In the genomic region with DNA sequence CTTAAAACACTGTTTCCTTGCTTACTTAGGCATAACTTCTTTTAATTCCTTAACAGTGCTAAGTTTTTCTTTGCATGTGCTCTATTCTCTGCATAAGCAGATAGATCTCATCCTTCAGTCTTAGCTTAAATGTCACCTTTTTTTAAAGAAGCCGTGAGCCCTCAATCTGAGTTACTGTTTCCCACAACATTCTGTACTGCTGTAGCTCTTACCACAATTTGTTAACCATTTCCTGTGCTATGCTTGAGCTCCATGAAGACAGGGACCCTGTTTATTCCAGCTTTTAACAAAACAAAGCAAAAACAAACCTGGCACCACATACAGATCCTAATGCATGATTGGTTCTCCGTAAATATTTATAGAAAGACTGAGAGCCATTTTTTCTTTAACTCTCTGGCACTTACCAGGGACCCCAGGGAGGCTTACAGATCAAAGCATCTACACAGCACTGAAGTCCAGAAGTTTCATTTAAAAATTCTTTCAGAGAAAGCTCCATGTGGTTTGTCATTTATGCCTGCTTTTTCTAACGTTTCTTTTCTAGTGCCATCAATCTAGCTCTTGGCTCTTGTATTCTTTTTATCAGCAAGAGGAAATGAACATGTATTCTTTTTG, we compare ENCODE assay signal across 30 cellular contexts.
A peak's percentile ranks its signal among the peaks of the same experiment; 100 is the strongest.
DNase-seq lines count a peak whose midpoint lies in the region; ATAC-seq and TF ChIP-seq lines count a peak whose summit lies in the region.
"Had no signal": no experiment of that assay in that cellular context is flagged by ENCODE, and none has a peak within 500 bp of the region (broad histone marks: within the 10 kb centered on the region; RNA-seq: fewer than 3 reads in every experiment).

No MANE protein-coding gene starts in this region.

- DNase-seq in Jurkat, Clone E6-1 (ENCODE audit: low read depth, low spot score): peak; percentile 89
- DNase-seq in activated CD8-positive, alpha-beta T cell treated with anti-CD3 and anti-CD28 coated beads for 36 hours: no peak
- DNase-seq in endothelial cell (ENCODE audit: low spot score): no peak
- DNase-seq in left ventricle myocardium superior: no peak
- DNase-seq in NCI-H128 (lab: John Stamatoyannopoulos, UW; ENCODE audit: unreplicated experiment): no peak
- no peak for DNase-seq in mesenteric fat pad (ENCODE audit: low spot score)
- no peak for DNase-seq in H7
- DNase-seq: activated CD4-positive, alpha-beta memory T cell treated with anti-CD3 and anti-CD28 coated beads, Interleukin-2, amount 10 ng/mL, durations not matched to agents 7 days and 5 days; activated CD4-positive, CD25-positive, alpha-beta regulatory T cell treated with anti-CD3 and anti-CD28 coated beads, Interleukin-2, amount 50 U/mL, for 72 hours; activated gamma-delta T cell treated with Interleukin-2 at 50 U/mL for 16 hours; amniotic stem cell; colonic mucosa; effector CD8-positive, alpha-beta T cell; foreskin fibroblast; left lung; naive B cell; NCI-H1092 treated with DMSO at 0.1 percent for 48 hours; NCI-H1930; NCI-H526 treated with DMSO at 0.1 percent for 48 hours; ovary; RPMI8226; T-cell; uterus had no signal

- H3K27me3 ChIP-seq in H7 (ENCODE audit: control insufficient read depth, insufficient read depth, low read length): no peaks in the 10 kb centered on the region
- H3K27me3 ChIP-seq: breast epithelium, colonic mucosa, left lung, ovary, SJSA1, uterus had no signal

- intact Hi-C loops in activated CD8-positive, alpha-beta T cell treated with anti-CD3 and anti-CD28 coated beads for 36 hours (cut with micrococcal nuclease): no loop called here
- intact Hi-C loops in left ventricle myocardium superior (cut with micrococcal nuclease): no loop called here

- POLR2A ChIA-PET in activated CD8-positive, alpha-beta T cell treated with anti-CD3 and anti-CD28 coated beads for 36 hours (lab: Charles Lee): no interaction called here

- no peak overlapping the region for H3K27ac Mint-ChIP-seq in activated CD8-positive, alpha-beta T cell treated with anti-CD3 and anti-CD28 coated beads for 36 hours
- H3K27ac Mint-ChIP-seq in endothelial cell (ENCODE audit: unreplicated experiment) (peak overlapping the region; percentile 71), nephron (peak overlapping the region in 2 of 3 experiments; percentile 2 to 65)
- H3K27ac Mint-ChIP-seq: activated CD4-positive, alpha-beta memory T cell treated with anti-CD3 and anti-CD28 coated beads, Interleukin-2, amount 10 ng/mL, durations not matched to agents 7 days and 5 days; naive B cell; stimulated activated naive CD8-positive, alpha-beta T cell treated with anti-CD3 and anti-CD28 coated beads, Interleukin-15, Interleukin-2, amounts not matched to agents 100 ng/mL and 50 ng/mL, for 24 hours; T-cell had no signal

- H3K27me3 Mint-ChIP-seq in activated CD8-positive, alpha-beta T cell treated with anti-CD3 and anti-CD28 coated beads for 36 hours: no peaks in the 10 kb centered on the region
- H3K27me3 Mint-ChIP-seq in endothelial cell (ENCODE audit: unreplicated experiment) (no peaks in the 10 kb centered on the region), nephron (ENCODE audit: low read depth) (no peaks in the 10 kb centered on the region)
- H3K27me3 Mint-ChIP-seq: activated CD4-positive, alpha-beta memory T cell treated with anti-CD3 and anti-CD28 coated beads, Interleukin-2, amount 10 ng/mL, durations not matched to agents 7 days and 5 days; naive B cell; stimulated activated naive CD8-positive, alpha-beta T cell treated with anti-CD3 and anti-CD28 coated beads, Interleukin-15, Interleukin-2, amounts not matched to agents 100 ng/mL and 50 ng/mL, for 24 hours; T-cell had no signal

- ATAC-seq in activated CD8-positive, alpha-beta T cell treated with anti-CD3 and anti-CD28 coated beads for 36 hours: peak; percentile 27
- ATAC-seq in left ventricle myocardium superior: no peak
- ATAC-seq: left lung, T-cell had no signal

- H3K36me3 Mint-ChIP-seq in activated CD8-positive, alpha-beta T cell treated with anti-CD3 and anti-CD28 coated beads for 36 hours (ENCODE audit: low read depth): no peaks in the 10 kb centered on the region
- H3K36me3 Mint-ChIP-seq in endothelial cell (ENCODE audit: low read depth, unreplicated experiment): no peaks in the 10 kb centered on the region
- peaks cover 20% of the 10 kb centered on the region for H3K36me3 Mint-ChIP-seq in nephron (ENCODE audit: low read depth)
- H3K36me3 Mint-ChIP-seq: naive B cell had no signal

- peak overlapping the region; percentile 36 for H3K4me3 ChIP-seq in Jurkat, Clone E6-1 (ENCODE audit: low read length)
- no peak overlapping the region for H3K4me3 ChIP-seq in H7 (ENCODE audit: insufficient read depth, low read depth, low read length)
- H3K4me3 ChIP-seq: breast epithelium, colonic mucosa, left lung, ovary, SJSA1, skin epidermis, thoracic aorta, uterus had no signal

- no peaks in the 10 kb centered on the region for H3K9me3 Mint-ChIP-seq in activated CD8-positive, alpha-beta T cell treated with anti-CD3 and anti-CD28 coated beads for 36 hours
- H3K9me3 Mint-ChIP-seq in endothelial cell (ENCODE audit: unreplicated experiment) (no peaks in the 10 kb centered on the region), nephron (no peaks in the 10 kb centered on the region)
- H3K9me3 Mint-ChIP-seq: activated CD4-positive, alpha-beta memory T cell treated with anti-CD3 and anti-CD28 coated beads, Interleukin-2, amount 10 ng/mL, durations not matched to agents 7 days and 5 days; mesothelial cell of epicardium; naive B cell; stimulated activated naive CD8-positive, alpha-beta T cell treated with anti-CD3 and anti-CD28 coated beads, Interleukin-15, Interleukin-2, amounts not matched to agents 100 ng/mL and 50 ng/mL, for 24 hours; T-cell had no signal

- H3K4me3 Mint-ChIP-seq in activated CD8-positive, alpha-beta T cell treated with anti-CD3 and anti-CD28 coated beads for 36 hours: no peak overlapping the region
- H3K4me3 Mint-ChIP-seq in endothelial cell (ENCODE audit: unreplicated experiment) (no peak overlapping the region), nephron (no peak overlapping the region)
- H3K4me3 Mint-ChIP-seq: activated CD4-positive, alpha-beta memory T cell treated with anti-CD3 and anti-CD28 coated beads, Interleukin-2, amount 10 ng/mL, durations not matched to agents 7 days and 5 days; mesothelial cell of epicardium; naive B cell; stimulated activated naive CD8-positive, alpha-beta T cell treated with anti-CD3 and anti-CD28 coated beads, Interleukin-15, Interleukin-2, amounts not matched to agents 100 ng/mL and 50 ng/mL, for 24 hours; T-cell had no signal

- no peaks in the 10 kb centered on the region for H3K36me3 ChIP-seq in H7 (replicated peaks; ENCODE audit: control insufficient read depth, insufficient read depth, low read length)
- H3K36me3 ChIP-seq: breast epithelium, colonic mucosa, left lung, ovary, SJSA1, uterus had no signal

- TF ChIP-seq CTCF in activated CD8-positive, alpha-beta T cell treated with anti-CD3 and anti-CD28 coated beads for 36 hours (IDR thresholded peaks at IDR 0.05): no peak
- TF ChIP-seq CTCF in endothelial cell (IDR thresholded peaks at IDR 0.05; ENCODE audit: unreplicated experiment) (no peak), nephron (IDR thresholded peaks at IDR 0.05; ENCODE audit: unreplicated experiment in 3 of 3) (no peak)

- H3K4me1 Mint-ChIP-seq in activated CD8-positive, alpha-beta T cell treated with anti-CD3 and anti-CD28 coated beads for 36 hours (ENCODE audit: low read depth): peaks cover 9% of the 10 kb centered on the region
- peaks cover 7% of the 10 kb centered on the region for H3K4me1 Mint-ChIP-seq in endothelial cell (ENCODE audit: unreplicated experiment)
- H3K4me1 Mint-ChIP-seq in nephron: no peaks in the 10 kb centered on the region
- H3K4me1 Mint-ChIP-seq: naive B cell had no signal

- CTCF ChIA-PET in activated CD8-positive, alpha-beta T cell treated with anti-CD3 and anti-CD28 coated beads for 36 hours (lab: Charles Lee): no interaction called here
